1 cellular context compared by ENCODE assay signal in the genomic region with DNA sequence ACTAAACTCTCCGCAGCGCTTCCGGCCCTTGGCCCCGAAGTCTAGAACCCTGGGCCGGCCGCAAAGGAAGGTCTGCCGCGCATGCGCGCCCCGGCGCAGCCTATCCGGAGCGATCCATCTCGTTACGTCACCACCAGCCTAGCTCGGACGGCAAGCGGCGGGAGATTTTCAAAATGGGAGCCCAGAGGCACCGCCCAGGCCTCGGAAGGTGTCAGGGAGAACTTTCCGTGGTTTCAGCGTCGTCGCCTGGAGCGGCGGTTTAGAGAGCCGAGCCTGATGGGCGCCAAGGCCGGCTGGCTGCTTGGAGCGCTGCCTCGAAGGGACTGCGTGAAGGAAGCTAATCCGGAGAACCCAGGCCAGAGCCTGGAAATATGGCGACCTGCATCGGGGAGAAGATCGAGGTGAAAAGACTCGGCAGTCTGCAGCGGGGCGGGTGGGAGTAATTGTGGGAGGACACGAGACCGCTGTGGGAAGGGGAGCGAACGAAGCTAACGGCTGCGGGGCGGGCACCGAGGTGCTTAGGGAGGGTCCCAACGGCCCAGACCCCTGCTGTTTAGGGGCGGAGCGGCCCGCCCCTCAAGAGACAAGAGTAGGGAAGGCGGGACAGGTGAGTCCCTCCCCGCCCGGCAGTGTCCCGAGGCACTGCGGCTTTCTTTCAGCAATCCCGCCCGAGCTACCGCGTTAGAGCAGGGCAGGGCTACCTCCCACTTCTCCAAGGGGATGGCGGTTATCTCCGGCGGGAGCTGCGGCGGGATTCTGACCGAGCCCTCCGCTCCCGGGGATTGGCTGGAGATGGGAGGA.
TF ChIP-seq lines count a peak whose summit lies in the region.

A gene (plus strand): TSS at position 130 of the 801 bp plus-strand sequence. CDS start 242 bp downstream, at position 372.

TF ChIP-seq in HepG2, 621 proteins besides CTCF, POLR2A, EP300 and RAD21 (continued from another document and continues in another):
- TF ChIP-seq, protein P1, sequence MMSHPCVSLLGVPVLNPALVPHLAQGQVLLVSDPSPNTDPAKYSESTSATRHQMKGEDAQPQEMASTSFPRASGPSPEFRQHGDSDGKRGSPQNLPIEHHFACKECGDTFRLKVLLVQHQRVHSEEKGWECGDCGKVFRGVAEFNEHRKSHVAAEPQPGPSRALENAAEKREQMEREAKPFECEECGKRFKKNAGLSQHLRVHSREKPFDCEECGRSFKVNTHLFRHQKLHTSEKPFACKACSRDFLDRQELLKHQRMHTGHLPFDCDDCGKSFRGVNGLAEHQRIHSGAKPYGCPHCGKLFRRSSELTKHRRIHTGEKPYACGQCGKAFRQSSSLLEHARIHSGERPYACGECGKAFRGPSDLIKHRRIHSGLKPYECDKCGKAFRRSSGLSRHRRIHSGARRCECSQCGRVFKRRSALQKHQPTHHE (CRISPR knock-in tag; IDR thresholded peaks at IDR 0.05; ENCODE audit: borderline replicate concordance) = no peak; the same call in 1 of the 2 replicates
- no peak for TF ChIP-seq FOXO1 (CRISPR knock-in tag; IDR thresholded peaks at IDR 0.05)
- TF ChIP-seq, protein P2, sequence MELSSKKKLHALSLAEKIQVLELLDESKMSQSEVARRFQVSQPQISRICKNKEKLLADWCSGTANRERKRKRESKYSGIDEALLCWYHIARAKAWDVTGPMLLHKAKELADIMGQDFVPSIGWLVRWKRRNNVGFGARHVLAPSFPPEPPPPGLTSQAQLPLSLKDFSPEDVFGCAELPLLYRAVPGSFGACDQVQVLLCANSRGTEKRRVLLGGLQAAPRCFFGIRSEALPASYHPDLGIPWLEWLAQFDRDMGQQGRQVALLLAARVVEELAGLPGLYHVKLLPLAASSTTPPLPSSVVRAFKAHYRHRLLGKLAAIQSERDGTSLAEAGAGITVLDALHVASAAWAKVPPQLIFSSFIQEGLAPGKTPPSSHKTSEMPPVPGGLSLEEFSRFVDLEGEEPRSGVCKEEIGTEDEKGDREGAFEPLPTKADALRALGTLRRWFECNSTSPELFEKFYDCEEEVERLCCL (CRISPR knock-in tag; IDR thresholded peaks at IDR 0.05; ENCODE audit: borderline replicate concordance) = no peak
- TF ChIP-seq, protein P3, sequence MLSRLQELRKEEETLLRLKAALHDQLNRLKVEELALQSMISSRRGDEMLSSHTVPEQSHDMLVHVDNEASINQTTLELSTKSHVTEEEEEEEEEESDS (CRISPR knock-in tag; IDR thresholded peaks at IDR 0.05; ENCODE audit: borderline replicate concordance) = peak; percentile 92
- TF ChIP-seq MEIS2 (CRISPR knock-in tag; IDR thresholded peaks at IDR 0.05) = no peak
- TF ChIP-seq KAT8 (CRISPR knock-in tag; IDR thresholded peaks at IDR 0.05) = peak; percentile 91; the same call in 1 of the 2 replicates
- no peak for TF ChIP-seq ZNF75D (CRISPR knock-in tag; IDR thresholded peaks at IDR 0.05; ENCODE audit: borderline replicate concordance)
- 0 out of 2 replicates have a peak, but pooled peaks have one; percentile 27 for TF ChIP-seq ZNF292 (CRISPR knock-in tag; IDR thresholded peaks at IDR 0.05; ENCODE audit: borderline replicate concordance, low read depth)
- TF ChIP-seq, protein P4, sequence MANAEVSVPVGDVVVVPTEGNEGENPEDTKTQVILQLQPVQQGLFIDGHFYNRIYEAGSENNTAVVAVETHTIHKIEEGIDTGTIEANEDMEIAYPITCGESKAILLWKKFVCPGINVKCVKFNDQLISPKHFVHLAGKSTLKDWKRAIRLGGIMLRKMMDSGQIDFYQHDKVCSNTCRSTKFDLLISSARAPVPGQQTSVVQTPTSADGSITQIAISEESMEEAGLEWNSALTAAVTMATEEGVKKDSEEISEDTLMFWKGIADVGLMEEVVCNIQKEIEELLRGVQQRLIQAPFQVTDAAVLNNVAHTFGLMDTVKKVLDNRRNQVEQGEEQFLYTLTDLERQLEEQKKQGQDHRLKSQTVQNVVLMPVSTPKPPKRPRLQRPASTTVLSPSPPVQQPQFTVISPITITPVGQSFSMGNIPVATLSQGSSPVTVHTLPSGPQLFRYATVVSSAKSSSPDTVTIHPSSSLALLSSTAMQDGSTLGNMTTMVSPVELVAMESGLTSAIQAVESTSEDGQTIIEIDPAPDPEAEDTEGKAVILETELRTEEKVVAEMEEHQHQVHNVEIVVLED (CRISPR knock-in tag; IDR thresholded peaks at IDR 0.05; ENCODE audit: borderline replicate concordance) = peak; percentile 42; the same call in 1 of the 2 replicates
- TF ChIP-seq CCAR2 (optimal IDR thresholded peaks at IDR 0.05; ENCODE audit: low read depth, low read length) = no peak
- TF ChIP-seq MATR3 (CRISPR knock-in tag; IDR thresholded peaks at IDR 0.05) = no peak
- 0 out of 2 replicates have a peak, but pooled peaks have one; percentile 5 for TF ChIP-seq THAP11 (CRISPR knock-in tag; IDR thresholded peaks at IDR 0.05)
- peak; percentile 74; the same call in 1 of the 2 replicates for TF ChIP-seq CCDC6 (CRISPR knock-in tag; IDR thresholded peaks at IDR 0.05)
- 0 out of 2 replicates have a peak, but pooled peaks have one; percentile 24 for TF ChIP-seq ZNF33B (CRISPR knock-in tag; IDR thresholded peaks at IDR 0.05)
- TF ChIP-seq ZNF446 (CRISPR knock-in tag; IDR thresholded peaks at IDR 0.05) = peak; percentile 84; the same call in 1 of the 2 replicates
- TF ChIP-seq, protein P5, sequence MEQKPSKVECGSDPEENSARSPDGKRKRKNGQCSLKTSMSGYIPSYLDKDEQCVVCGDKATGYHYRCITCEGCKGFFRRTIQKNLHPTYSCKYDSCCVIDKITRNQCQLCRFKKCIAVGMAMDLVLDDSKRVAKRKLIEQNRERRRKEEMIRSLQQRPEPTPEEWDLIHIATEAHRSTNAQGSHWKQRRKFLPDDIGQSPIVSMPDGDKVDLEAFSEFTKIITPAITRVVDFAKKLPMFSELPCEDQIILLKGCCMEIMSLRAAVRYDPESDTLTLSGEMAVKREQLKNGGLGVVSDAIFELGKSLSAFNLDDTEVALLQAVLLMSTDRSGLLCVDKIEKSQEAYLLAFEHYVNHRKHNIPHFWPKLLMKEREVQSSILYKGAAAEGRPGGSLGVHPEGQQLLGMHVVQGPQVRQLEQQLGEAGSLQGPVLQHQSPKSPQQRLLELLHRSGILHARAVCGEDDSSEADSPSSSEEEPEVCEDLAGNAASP (CRISPR knock-in tag; IDR thresholded peaks at IDR 0.05; ENCODE audit: borderline replicate concordance) = 0 out of 2 replicates have a peak, but pooled peaks have one; percentile 6
- TF ChIP-seq ZNF563 (CRISPR knock-in tag; IDR thresholded peaks at IDR 0.05) = peak; percentile 72; the same call in 1 of the 2 replicates
- TF ChIP-seq ZNF468 (CRISPR knock-in tag; IDR thresholded peaks at IDR 0.05) = no peak
- no peak for TF ChIP-seq ZSCAN30 (CRISPR knock-in tag; IDR thresholded peaks at IDR 0.05)
- TF ChIP-seq ZNF614 (CRISPR knock-in tag; IDR thresholded peaks at IDR 0.05; ENCODE audit: borderline replicate concordance) = peak; percentile 74; the same call in 1 of the 2 replicates
- TF ChIP-seq, protein P6, sequence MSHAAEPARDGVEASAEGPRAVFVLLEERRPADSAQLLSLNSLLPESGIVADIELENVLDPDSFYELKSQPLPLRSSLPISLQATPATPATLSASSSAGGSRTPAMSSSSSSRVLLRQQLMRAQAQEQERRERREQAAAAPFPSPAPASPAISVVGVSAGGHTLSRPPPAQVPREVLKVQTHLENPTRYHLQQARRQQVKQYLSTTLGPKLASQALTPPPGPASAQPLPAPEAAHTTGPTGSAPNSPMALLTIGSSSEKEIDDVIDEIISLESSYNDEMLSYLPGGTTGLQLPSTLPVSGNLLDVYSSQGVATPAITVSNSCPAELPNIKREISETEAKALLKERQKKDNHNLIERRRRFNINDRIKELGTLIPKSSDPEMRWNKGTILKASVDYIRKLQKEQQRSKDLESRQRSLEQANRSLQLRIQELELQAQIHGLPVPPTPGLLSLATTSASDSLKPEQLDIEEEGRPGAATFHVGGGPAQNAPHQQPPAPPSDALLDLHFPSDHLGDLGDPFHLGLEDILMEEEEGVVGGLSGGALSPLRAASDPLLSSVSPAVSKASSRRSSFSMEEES (CRISPR knock-in tag; IDR thresholded peaks at IDR 0.05) = no peak
- TF ChIP-seq ZNF564 (CRISPR knock-in tag; IDR thresholded peaks at IDR 0.05) = peak; percentile 67; the same call in 1 of the 2 replicates
- TF ChIP-seq ZNF296 (CRISPR knock-in tag; conservative IDR thresholded peaks at IDR 0.05) = no peak
- no peak for TF ChIP-seq MTF1 (CRISPR knock-in tag; IDR thresholded peaks at IDR 0.05)
- TF ChIP-seq, protein P7, sequence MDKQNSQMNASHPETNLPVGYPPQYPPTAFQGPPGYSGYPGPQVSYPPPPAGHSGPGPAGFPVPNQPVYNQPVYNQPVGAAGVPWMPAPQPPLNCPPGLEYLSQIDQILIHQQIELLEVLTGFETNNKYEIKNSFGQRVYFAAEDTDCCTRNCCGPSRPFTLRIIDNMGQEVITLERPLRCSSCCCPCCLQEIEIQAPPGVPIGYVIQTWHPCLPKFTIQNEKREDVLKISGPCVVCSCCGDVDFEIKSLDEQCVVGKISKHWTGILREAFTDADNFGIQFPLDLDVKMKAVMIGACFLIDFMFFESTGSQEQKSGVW (CRISPR knock-in tag; IDR thresholded peaks at IDR 0.05; ENCODE audit: borderline replicate concordance) = no peak
- TF ChIP-seq ZNF335 (CRISPR knock-in tag; IDR thresholded peaks at IDR 0.05) = no peak
- TF ChIP-seq ZNF839 (CRISPR knock-in tag; IDR thresholded peaks at IDR 0.05; ENCODE audit: borderline replicate concordance) = no peak
- TF ChIP-seq ZBTB42 (CRISPR knock-in tag; IDR thresholded peaks at IDR 0.05) = no peak
- TF ChIP-seq, protein P8, sequence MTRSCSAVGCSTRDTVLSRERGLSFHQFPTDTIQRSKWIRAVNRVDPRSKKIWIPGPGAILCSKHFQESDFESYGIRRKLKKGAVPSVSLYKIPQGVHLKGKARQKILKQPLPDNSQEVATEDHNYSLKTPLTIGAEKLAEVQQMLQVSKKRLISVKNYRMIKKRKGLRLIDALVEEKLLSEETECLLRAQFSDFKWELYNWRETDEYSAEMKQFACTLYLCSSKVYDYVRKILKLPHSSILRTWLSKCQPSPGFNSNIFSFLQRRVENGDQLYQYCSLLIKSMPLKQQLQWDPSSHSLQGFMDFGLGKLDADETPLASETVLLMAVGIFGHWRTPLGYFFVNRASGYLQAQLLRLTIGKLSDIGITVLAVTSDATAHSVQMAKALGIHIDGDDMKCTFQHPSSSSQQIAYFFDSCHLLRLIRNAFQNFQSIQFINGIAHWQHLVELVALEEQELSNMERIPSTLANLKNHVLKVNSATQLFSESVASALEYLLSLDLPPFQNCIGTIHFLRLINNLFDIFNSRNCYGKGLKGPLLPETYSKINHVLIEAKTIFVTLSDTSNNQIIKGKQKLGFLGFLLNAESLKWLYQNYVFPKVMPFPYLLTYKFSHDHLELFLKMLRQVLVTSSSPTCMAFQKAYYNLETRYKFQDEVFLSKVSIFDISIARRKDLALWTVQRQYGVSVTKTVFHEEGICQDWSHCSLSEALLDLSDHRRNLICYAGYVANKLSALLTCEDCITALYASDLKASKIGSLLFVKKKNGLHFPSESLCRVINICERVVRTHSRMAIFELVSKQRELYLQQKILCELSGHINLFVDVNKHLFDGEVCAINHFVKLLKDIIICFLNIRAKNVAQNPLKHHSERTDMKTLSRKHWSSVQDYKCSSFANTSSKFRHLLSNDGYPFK (CRISPR knock-in tag; IDR thresholded peaks at IDR 0.05; ENCODE audit: borderline replicate concordance) = peak; percentile 99
- TF ChIP-seq BRD4 (CRISPR knock-in tag; IDR thresholded peaks at IDR 0.05) = peak; percentile 29; the same call in 1 of the 2 replicates
- TF ChIP-seq ZNF598 (CRISPR knock-in tag; IDR thresholded peaks at IDR 0.05; ENCODE audit: borderline replicate concordance) = 0 out of 2 replicates have a peak, but pooled peaks have one; percentile 75
- 0 out of 2 replicates have a peak, but pooled peaks have one; percentile 59 for TF ChIP-seq MXD4 (CRISPR knock-in tag; IDR thresholded peaks at IDR 0.05)
- peak; percentile 84 for TF ChIP-seq NFYC (CRISPR knock-in tag; IDR thresholded peaks at IDR 0.05)
- no peak; the same call in 1 of the 2 replicates for TF ChIP-seq SMAD3 (CRISPR knock-in tag; IDR thresholded peaks at IDR 0.05)
- no peak for TF ChIP-seq SP5 (CRISPR knock-in tag; IDR thresholded peaks at IDR 0.05; ENCODE audit: borderline replicate concordance, low read depth)
- no peak for TF ChIP-seq ZNF83 (CRISPR knock-in tag; IDR thresholded peaks at IDR 0.05; ENCODE audit: borderline replicate concordance)
- no peak for TF ChIP-seq ZNF749 (CRISPR knock-in tag; IDR thresholded peaks at IDR 0.05; ENCODE audit: borderline replicate concordance)
- TF ChIP-seq, protein P9, sequence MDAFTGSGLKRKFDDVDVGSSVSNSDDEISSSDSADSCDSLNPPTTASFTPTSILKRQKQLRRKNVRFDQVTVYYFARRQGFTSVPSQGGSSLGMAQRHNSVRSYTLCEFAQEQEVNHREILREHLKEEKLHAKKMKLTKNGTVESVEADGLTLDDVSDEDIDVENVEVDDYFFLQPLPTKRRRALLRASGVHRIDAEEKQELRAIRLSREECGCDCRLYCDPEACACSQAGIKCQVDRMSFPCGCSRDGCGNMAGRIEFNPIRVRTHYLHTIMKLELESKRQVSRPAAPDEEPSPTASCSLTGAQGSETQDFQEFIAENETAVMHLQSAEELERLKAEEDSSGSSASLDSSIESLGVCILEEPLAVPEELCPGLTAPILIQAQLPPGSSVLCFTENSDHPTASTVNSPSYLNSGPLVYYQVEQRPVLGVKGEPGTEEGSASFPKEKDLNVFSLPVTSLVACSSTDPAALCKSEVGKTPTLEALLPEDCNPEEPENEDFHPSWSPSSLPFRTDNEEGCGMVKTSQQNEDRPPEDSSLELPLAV (CRISPR knock-in tag; conservative IDR thresholded peaks at IDR 0.05; ENCODE audit: low read depth) = no peak
- TF ChIP-seq SALL2 (CRISPR knock-in tag; IDR thresholded peaks at IDR 0.05) = peak; percentile 52; the same call in 1 of the 2 replicates
- TF ChIP-seq ZBTB8A (CRISPR knock-in tag; IDR thresholded peaks at IDR 0.05; ENCODE audit: borderline replicate concordance, low read depth) = no peak
- TF ChIP-seq ZNF792 (CRISPR knock-in tag; IDR thresholded peaks at IDR 0.05) = 0 out of 2 replicates have a peak, but pooled peaks have one; percentile 23
- no peak for TF ChIP-seq ZNF24 (IDR thresholded peaks at IDR 0.05)
- peak; percentile 95; the same call in 1 of the 2 replicates for TF ChIP-seq DMAP1 (CRISPR knock-in tag; IDR thresholded peaks at IDR 0.05)
- TF ChIP-seq ARNT2 (CRISPR knock-in tag; IDR thresholded peaks at IDR 0.05; ENCODE audit: low read depth) = no peak; the same call in 1 of the 2 replicates
- TF ChIP-seq, protein P10, sequence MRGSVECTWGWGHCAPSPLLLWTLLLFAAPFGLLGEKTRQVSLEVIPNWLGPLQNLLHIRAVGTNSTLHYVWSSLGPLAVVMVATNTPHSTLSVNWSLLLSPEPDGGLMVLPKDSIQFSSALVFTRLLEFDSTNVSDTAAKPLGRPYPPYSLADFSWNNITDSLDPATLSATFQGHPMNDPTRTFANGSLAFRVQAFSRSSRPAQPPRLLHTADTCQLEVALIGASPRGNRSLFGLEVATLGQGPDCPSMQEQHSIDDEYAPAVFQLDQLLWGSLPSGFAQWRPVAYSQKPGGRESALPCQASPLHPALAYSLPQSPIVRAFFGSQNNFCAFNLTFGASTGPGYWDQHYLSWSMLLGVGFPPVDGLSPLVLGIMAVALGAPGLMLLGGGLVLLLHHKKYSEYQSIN (CRISPR knock-in tag; IDR thresholded peaks at IDR 0.05; ENCODE audit: borderline replicate concordance) = no peak
- peak; percentile 75; the same call in 1 of the 2 replicates for TF ChIP-seq MTF2 (CRISPR knock-in tag; IDR thresholded peaks at IDR 0.05; ENCODE audit: borderline replicate concordance)
- no peak for TF ChIP-seq RNF2 (conservative IDR thresholded peaks at IDR 0.05; ENCODE audit: low read depth)
- TF ChIP-seq RBAK (CRISPR knock-in tag; IDR thresholded peaks at IDR 0.05) = no peak
- no peak for TF ChIP-seq ZNF432 (CRISPR knock-in tag; IDR thresholded peaks at IDR 0.05; ENCODE audit: borderline replicate concordance)
